ENCODE assay signal across 15 cellular contexts in genomic region chr11:110859998-110860397, GRCh38.
DNase-seq lines count a peak whose midpoint lies in the region; ATAC-seq and TF ChIP-seq lines count a peak whose summit lies in the region.
"Had no signal": no experiment of that assay in that cellular context is flagged by ENCODE, and none has a peak within 500 bp of the region (broad histone marks: within the 10 kb centered on the region; RNA-seq: fewer than 3 reads in every experiment).

No MANE protein-coding gene starts in this region.

- H4K5ac ChIP-seq in mesendoderm (ENCODE audit: low read length) = no peak overlapping the region

- H3K4ac ChIP-seq in mesendoderm (ENCODE audit: low read depth, low read length) = no peak overlapping the region

- no peak overlapping the region for H2BK5ac ChIP-seq in mesendoderm (ENCODE audit: low read length)

- DNase-seq in NCI-H2227 (lab: John Stamatoyannopoulos, UW; ENCODE audit: unreplicated experiment) (peak; percentile 3), NCI-H2227 treated with DMSO at 0.1 percent for 48 hours (lab: John Stamatoyannopoulos, UW) (no peak), mesendoderm (no peak), type B pancreatic cell (ENCODE audit: extremely low spot score, unreplicated experiment) (no peak), DMS 273 (lab: John Stamatoyannopoulos, UW; ENCODE audit: unreplicated experiment) (no peak)
- no peak for DNase-seq in stimulated activated naive CD8-positive, alpha-beta T cell treated with anti-CD3 and anti-CD28 coated beads, Interleukin-15, Interleukin-2, amounts not matched to agents 100 U/mL and 50 U/mL, for 24 hours
- DNase-seq in activated CD4-positive, alpha-beta T cell treated with anti-CD3 and anti-CD28 coated beads, Interleukin-2, amount 50 U/mL, for 1 hour = no peak
- DNase-seq: CD4-positive, alpha-beta memory T cell; GF-D8 had no signal

- WGBS in mesendoderm (ENCODE audit: extremely low coverage, insufficient coverage, low lambda C conversion rate) = no CpG with 5 or more reads among the region's 6 CpGs

- H2AK5ac ChIP-seq in mesendoderm (ENCODE audit: low read length) = no peak overlapping the region

- H3K9me3 Mint-ChIP-seq in nephron (no peaks in the 10 kb centered on the region), type B pancreatic cell (no peaks in the 10 kb centered on the region)

- no peak overlapping the region for H4K8ac ChIP-seq in mesendoderm (ENCODE audit: low read depth, low read length)

- peaks cover 3% of the 10 kb centered on the region for H3K27me3 Mint-ChIP-seq in nephron (ENCODE audit: low read depth)
- peaks cover 4% of the 10 kb centered on the region for H3K27me3 Mint-ChIP-seq in type B pancreatic cell

- no peak overlapping the region for H2BK120ac ChIP-seq in mesendoderm (ENCODE audit: low read depth, low read length)

- no peaks in the 10 kb centered on the region for H3K79me2 ChIP-seq in mesendoderm (ENCODE audit: control insufficient read depth, insufficient read depth, low read length)

- H3K27ac Mint-ChIP-seq in nephron (peak overlapping the region in 2 of 3 experiments; percentile 5 to 50), type B pancreatic cell (peak overlapping the region; percentile 75)
- H3K27ac Mint-ChIP-seq: CD14-positive monocyte had no signal

- no peaks in the 10 kb centered on the region for H3K36me3 ChIP-seq in mesendoderm (ENCODE audit: control insufficient read depth, insufficient read depth, low read length)
- H3K36me3 ChIP-seq: BLaER1, HAP-1 had no signal

- peak overlapping the region; percentile 22 for H3K18ac ChIP-seq in mesendoderm (ENCODE audit: low read length)

- H3K27me3 ChIP-seq in mesendoderm (ENCODE audit: insufficient read depth, low read length, poor library complexity) = no peaks in the 10 kb centered on the region
- H3K27me3 ChIP-seq: BLaER1 had no signal

- no peaks in the 10 kb centered on the region for H3K79me1 ChIP-seq in mesendoderm (ENCODE audit: low read length)

- no peaks in the 10 kb centered on the region for H3K4me1 ChIP-seq in mesendoderm (ENCODE audit: control insufficient read depth, low read depth, low read length)
- H3K4me1 ChIP-seq: A549, HAP-1 had no signal

- H3K4me1 Mint-ChIP-seq in nephron = peaks cover 47% of the 10 kb centered on the region
- H3K4me1 Mint-ChIP-seq in type B pancreatic cell (ENCODE audit: unreplicated experiment) = peaks cover 20% of the 10 kb centered on the region
- H3K4me1 Mint-ChIP-seq: CD14-positive monocyte; CD4-positive, alpha-beta memory T cell had no signal

- ATAC-seq in stimulated activated naive CD8-positive, alpha-beta T cell treated with anti-CD3 and anti-CD28 coated beads, Interleukin-15, Interleukin-2, amounts not matched to agents 100 U/mL and 50 U/mL, for 24 hours = no peak
- ATAC-seq: A549 had no signal

- no peak overlapping the region for H3K27ac ChIP-seq in mesendoderm (ENCODE audit: low read depth, low read length)
- H3K27ac ChIP-seq: 22Rv1, A549, BLaER1 had no signal

- H3K4me3 ChIP-seq in mesendoderm (ENCODE audit: low read length) = no peak overlapping the region
- H3K4me3 ChIP-seq: A549, BLaER1, HAP-1 had no signal

- no peak overlapping the region for H2BK15ac ChIP-seq in mesendoderm (replicated peaks; ENCODE audit: low read depth)

- H3K23ac ChIP-seq in mesendoderm (ENCODE audit: low read length) = no peak overlapping the region

- no peak overlapping the region for H3K56ac ChIP-seq in mesendoderm (ENCODE audit: low read length)

- H3K4me2 ChIP-seq in mesendoderm (ENCODE audit: low read length) = no peak overlapping the region
- H3K4me2 ChIP-seq: A549, BLaER1 had no signal

- H3K4me3 Mint-ChIP-seq in nephron (no peak overlapping the region), type B pancreatic cell (no peak overlapping the region)
- H3K4me3 Mint-ChIP-seq: CD14-positive monocyte; CD4-positive, alpha-beta memory T cell had no signal

- H3K9ac ChIP-seq in mesendoderm (ENCODE audit: low read length) = no peak overlapping the region
- H3K9ac ChIP-seq: BLaER1 had no signal

- no peak for TF ChIP-seq CTCF in nephron (IDR thresholded peaks at IDR 0.05; ENCODE audit: unreplicated experiment in 3 of 3)
- TF ChIP-seq CTCF in type B pancreatic cell (conservative IDR thresholded peaks at IDR 0.05) = no peak

- H3K36me3 Mint-ChIP-seq in nephron (ENCODE audit: low read depth) = no peaks in the 10 kb centered on the region
- H3K36me3 Mint-ChIP-seq in type B pancreatic cell = no peaks in the 10 kb centered on the region
- H3K36me3 Mint-ChIP-seq: CD14-positive monocyte; CD4-positive, alpha-beta memory T cell had no signal
